ENCODE assay signal across 10 cellular contexts in the genomic region with DNA sequence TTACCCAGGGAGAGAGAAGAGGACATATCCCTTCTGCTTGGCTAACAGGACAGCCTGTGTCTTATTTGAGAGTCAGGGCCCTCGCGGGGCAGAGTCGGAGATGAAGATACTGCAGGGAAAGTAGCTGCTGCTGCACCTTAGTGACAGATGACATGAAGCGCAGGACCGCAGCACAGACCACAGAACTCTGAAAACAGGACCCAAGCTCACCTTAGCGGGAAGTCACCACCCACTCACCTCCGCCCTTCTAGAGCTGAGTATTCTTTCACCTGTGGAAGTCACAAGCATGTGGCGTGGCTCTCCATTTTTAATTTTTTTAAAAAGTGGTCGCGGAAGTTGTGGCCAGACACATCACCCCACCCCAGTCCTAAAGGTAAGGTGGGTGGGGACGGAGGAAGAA.
DNase-seq lines count a peak whose midpoint lies in the region; ATAC-seq and TF ChIP-seq lines count a peak whose summit lies in the region.
"Had no signal": no experiment of that assay in that cellular context is flagged by ENCODE, and none has a peak within 500 bp of the region (broad histone marks: within the 10 kb centered on the region; RNA-seq: fewer than 3 reads in every experiment).

No MANE protein-coding gene starts in this region.

- no peaks in the 10 kb centered on the region for H3K27me3 ChIP-seq in SU-DHL-6 (ENCODE audit: low read length)
- H3K27me3 ChIP-seq: right atrium auricular region had no signal

- no peaks in the 10 kb centered on the region for H3K9me3 ChIP-seq in SU-DHL-6 (ENCODE audit: insufficient read depth, low read length)
- H3K9me3 ChIP-seq: right atrium auricular region had no signal

- TF ChIP-seq CTCF in GM12865 (IDR thresholded peaks at IDR 0.05; ENCODE audit: insufficient read depth, low read depth, low read length, missing control alignments) = no peak
- no peak for TF ChIP-seq CTCF in SU-DHL-6 (IDR thresholded peaks at IDR 0.05; ENCODE audit: insufficient read depth, low read length, poor library complexity, severe bottlenecking)

- H3K4me2 ChIP-seq in SU-DHL-6 (ENCODE audit: low read depth, low read length, poor library complexity, severe bottlenecking) = peak overlapping the region; percentile 17

- peak overlapping the region; percentile 53 for H3K4me3 Mint-ChIP-seq in activated T-helper 2 cell treated with anti-CD3 and anti-CD28 coated beads, Interferon-gamma antibody, Interleukin-2, Interleukin-4, amounts not matched to agents 10 μg/mL and 5 μg/mL and 100 μg/mL, durations not matched to agents 14 hours and 24 hours and 36 hours (ENCODE audit: low read depth)

- H3K9me3 Mint-ChIP-seq in activated T-helper 2 cell treated with anti-CD3 and anti-CD28 coated beads, Interferon-gamma antibody, Interleukin-2, Interleukin-4, amounts not matched to agents 10 μg/mL and 5 μg/mL and 100 μg/mL, durations not matched to agents 14 hours and 24 hours and 36 hours = no peaks in the 10 kb centered on the region

- peak overlapping the region; percentile 79 for H3K27ac Mint-ChIP-seq in activated T-helper 2 cell treated with anti-CD3 and anti-CD28 coated beads, Interferon-gamma antibody, Interleukin-2, Interleukin-4, amounts not matched to agents 10 μg/mL and 5 μg/mL and 100 μg/mL, durations not matched to agents 14 hours and 24 hours and 36 hours

- H3K9ac ChIP-seq in SU-DHL-6 (ENCODE audit: low read length) = no peak overlapping the region

- peaks cover 70% of the 10 kb centered on the region for H3K36me3 Mint-ChIP-seq in activated T-helper 2 cell treated with anti-CD3 and anti-CD28 coated beads, Interferon-gamma antibody, Interleukin-2, Interleukin-4, amounts not matched to agents 10 μg/mL and 5 μg/mL and 100 μg/mL, durations not matched to agents 14 hours and 24 hours and 36 hours (ENCODE audit: low read depth)

- H3K4me3 ChIP-seq in GM12865 (ENCODE audit: low read depth, low read length) = no peak overlapping the region
- H3K4me3 ChIP-seq in SU-DHL-6 (ENCODE audit: insufficient read depth, low read length, poor library complexity, severe bottlenecking) = no peak overlapping the region
- H3K4me3 ChIP-seq: right atrium auricular region had no signal

- H3K79me2 ChIP-seq in SU-DHL-6 (ENCODE audit: insufficient read depth, low read length) = peaks cover 100% of the 10 kb centered on the region

- intact Hi-C loops in activated T-helper 2 cell treated with anti-CD3 and anti-CD28 coated beads, Interferon-gamma antibody, Interleukin-2, Interleukin-4, amounts not matched to agents 10 μg/mL and 5 μg/mL and 100 μg/mL, durations not matched to agents 14 hours and 24 hours and 36 hours (cut with micrococcal nuclease) = no loop called here

- H3F3A ChIP-seq in SU-DHL-6 (ENCODE audit: insufficient read depth) = peaks cover 19% of the 10 kb centered on the region

- H3K27ac ChIP-seq in SU-DHL-6 (ENCODE audit: low read depth, low read length) = peak overlapping the region; percentile 27
- H3K27ac ChIP-seq: right atrium auricular region had no signal

- DNase-seq in GM12865 (ENCODE audit: low read depth) (peak; percentile 80), ecto neural progenitor cell (ENCODE audit: low spot score) (no peak)
- peak; percentile 71 for DNase-seq in activated T-helper 2 cell treated with anti-CD3 and anti-CD28 coated beads, Interferon-gamma antibody, Interleukin-2, Interleukin-4, amounts not matched to agents 10 μg/mL and 5 μg/mL and 100 μg/mL, durations not matched to agents 14 hours and 24 hours and 36 hours (ENCODE audit: low spot score)
- DNase-seq in stimulated activated CD4-positive, alpha-beta T cell treated with anti-CD3 and anti-CD28 coated beads, Interleukin-1b, Interleukin-23, amount 100 ng/mL, for 1 hour (ENCODE audit: low read depth in 2 of 2) = peak; percentile 46 to 61
- DNase-seq: NCI-H187 had no signal

- H3K4me1 Mint-ChIP-seq in activated T-helper 2 cell treated with anti-CD3 and anti-CD28 coated beads, Interferon-gamma antibody, Interleukin-2, Interleukin-4, amounts not matched to agents 10 μg/mL and 5 μg/mL and 100 μg/mL, durations not matched to agents 14 hours and 24 hours and 36 hours (ENCODE audit: low read depth) = peaks cover 71% of the 10 kb centered on the region

- H3K27me3 Mint-ChIP-seq in activated T-helper 2 cell treated with anti-CD3 and anti-CD28 coated beads, Interferon-gamma antibody, Interleukin-2, Interleukin-4, amounts not matched to agents 10 μg/mL and 5 μg/mL and 100 μg/mL, durations not matched to agents 14 hours and 24 hours and 36 hours (ENCODE audit: low read depth) = no peaks in the 10 kb centered on the region

- H2AFZ ChIP-seq in SU-DHL-6 (ENCODE audit: low read depth, low read length, severe bottlenecking) = no peak overlapping the region

- peaks cover 26% of the 10 kb centered on the region for H4K20me1 ChIP-seq in SU-DHL-6 (ENCODE audit: low read depth, low read length)

- H3K36me3 ChIP-seq in SU-DHL-6 (ENCODE audit: low read length) = peaks cover 16% of the 10 kb centered on the region
- H3K36me3 ChIP-seq: right atrium auricular region had no signal

- ATAC-seq in HG02623 (IDR thresholded peaks at IDR 0.05; ENCODE audit: unreplicated experiment) (no peak), HG02981 (IDR thresholded peaks at IDR 0.05; ENCODE audit: unreplicated experiment) (no peak), GM21619 (IDR thresholded peaks at IDR 0.05; ENCODE audit: unreplicated experiment) (no peak)

- H3K9me2 ChIP-seq in SU-DHL-6 (replicated peaks; ENCODE audit: insufficient read depth, low read length) = no peaks in the 10 kb centered on the region
